In genomic region chr7:151210087-151210854, GRCh38 we compare ENCODE assay signal across 17 cellular contexts. TPM values are rescaled to one million over a fixed set of nuclear protein-coding genes. Genes with fewer than 3 reads are reported as not detected.
DNase-seq lines count a peak whose midpoint lies in the region; ATAC-seq, FAIRE-seq and TF ChIP-seq lines count a peak whose summit lies in the region.
"Had no signal": no experiment of that assay in that cellular context is flagged by ENCODE, and none has a peak within 500 bp of the region (broad histone marks: within the 10 kb centered on the region; RNA-seq: fewer than 3 reads in every experiment).

Gene H2BK1, minus strand, starts transcription at chr7:151210488. Its CDS starts 170 bp downstream, at chr7:151210318.

- TF ChIP-seq POLR2A in HepG2 (IDR thresholded peaks at IDR 0.05; ENCODE audit: insufficient read depth in 1 of 2, low read depth in 2 of 2, low read length in 2 of 2) (no peak), right lobe of liver (IDR thresholded peaks at IDR 0.05) (no peak)

- no peak within 1 kb of the TSS for H3K4me2 ChIP-seq in HepG2 (ENCODE audit: low read depth, low read length)

- peak within 1 kb of the TSS; percentile 47 for H3K4me3 Mint-ChIP-seq in T-helper 17 cell

- TF ChIP-seq EP300 in HepG2 (IDR thresholded peaks at IDR 0.05; ENCODE audit: low read depth in 2 of 2, low read length in 2 of 2), result no peak
- TF ChIP-seq EP300 in HepG2 (CRISPR knock-in tag; IDR thresholded peaks at IDR 0.05; ENCODE audit: borderline replicate concordance), result no peak

- FAIRE-seq in HepG2 (lab: Jason Lieb, UNC), result no peak
- FAIRE-seq: HTR-8/SVneo had no signal

- no peaks in the 10 kb centered on the region for H3K27me3 Mint-ChIP-seq in T-helper 17 cell

- no peak within 1 kb of the TSS for H2AFZ ChIP-seq in HepG2 (ENCODE audit: low read length)

- TF ChIP-seq RAD21 in HepG2 (CRISPR knock-in tag; IDR thresholded peaks at IDR 0.05), result no peak

- H3K4me3 ChIP-seq in HepG2 (replicated peaks in 1 of 3; ENCODE audit: insufficient read depth in 1 of 3, low read depth in 2 of 3, low read length in 3 of 3) (no peak within 1 kb of the TSS), right lobe of liver (no peak within 1 kb of the TSS)

- CTCF ChIA-PET in HepG2 (lab: Yijun Ruan, JAX; ENCODE audit: low intra/inter-chr PET ratio, low total read pairs), result no interaction called here

- peaks cover 47% of the 10 kb centered on the region for H3K4me1 Mint-ChIP-seq in T-helper 17 cell

- intact Hi-C loops in HepG2 (cut with micrococcal nuclease; ENCODE audit: unreplicated experiment), result no loop called here
- intact Hi-C loops in right lobe of liver (cut with DNase I), result no loop called here

- no peaks in the 10 kb centered on the region for H3K4me1 ChIP-seq in HepG2 (ENCODE audit: insufficient read depth, low read length)
- no peaks in the 10 kb centered on the region for H3K4me1 ChIP-seq in right lobe of liver

- WGBS in HepG2 (ENCODE audit: low lambda C conversion rate), result 92% methylated on average over 17 of the region's 17 CpGs
- WGBS in right lobe of liver (ENCODE audit: insufficient coverage, low coverage, low lambda C conversion rate, missing lambda C conversion rate), result 81% methylated on average over 16 of the region's 17 CpGs

- in situ Hi-C loops in HepG2 (cut with HindIII; ENCODE audit: extremely low pct_ligation_motif_present, low pct_unique_long_range_greater_than_20kb), result no loop called here

- H4K20me1 ChIP-seq in HepG2 (ENCODE audit: insufficient read depth, low read length), result 0 out of 2 replicates have a peak, but pooled peaks cover 3% of the 10 kb centered on the region

- H3K27me3 ChIP-seq in HepG2 (ENCODE audit: control insufficient read depth in 1 of 2, insufficient read depth in 2 of 2, low read length in 2 of 2) (peaks cover 0 to 31% of the 10 kb centered on the region in 2 experiments; a peak in 3 of 5 replicates), right lobe of liver (no peaks in the 10 kb centered on the region)

- H3K9ac ChIP-seq in HepG2 (ENCODE audit: insufficient read depth, low read depth, low read length), result no peak within 1 kb of the TSS

- ATAC-seq in HepG2 (no peak), right lobe of liver (no peak), T-helper 17 cell (no peak), HG03159 (IDR thresholded peaks at IDR 0.05; ENCODE audit: unreplicated experiment) (no peak), GM18858 (IDR thresholded peaks at IDR 0.05; ENCODE audit: unreplicated experiment) (no peak)

- H3K79me2 ChIP-seq in HepG2 (ENCODE audit: insufficient read depth, low read length), result no peaks in the 10 kb centered on the region

- H3K36me3 ChIP-seq in HepG2 (replicated peaks in 1 of 2; ENCODE audit: control insufficient read depth in 1 of 2, insufficient read depth in 2 of 2, low read length in 2 of 2) (peaks cover 10 to 20% of the 10 kb centered on the region in 2 experiments; a peak in 4 of 5 replicates), right lobe of liver (peaks cover 0 to 21% (median 8%) of the 10 kb centered on the region in 4 donors)

- no peaks in the 10 kb centered on the region for H3K36me3 Mint-ChIP-seq in T-helper 17 cell (ENCODE audit: low read depth)

- no TSS peak for BruUV-seq in HepG2 (replicated peaks; lab: Mats Ljungman, UMichigan)

- DNase-seq in HepG2 (ENCODE audit: low spot score) (no peak), right lobe of liver (no peak), T-helper 17 cell (no peak), iPS DF 19.7 (ENCODE audit: low read depth, low spot score) (peak; percentile 12), kidney glomerular epithelial cell (lab: John Stamatoyannopoulos, UW) (no peak)
- DNase-seq: DMS153, EL, HCEC 1CT, NCI-H1436 treated with DMSO at 0.1 percent for 48 hours, NCI-H2081, NCI-H2227 treated with DMSO at 0.1 percent for 48 hours, NCI-H524 treated with DMSO at 0.1 percent for 48 hours had no signal

- H3K9me3 ChIP-seq in HepG2 (ENCODE audit: low read length) (no peaks in the 10 kb centered on the region), right lobe of liver (no peaks in the 10 kb centered on the region), T-helper 17 cell (ENCODE audit: control insufficient read depth, low read length, poor library complexity, severe bottlenecking) (no peaks in the 10 kb centered on the region)

- POLR2A ChIA-PET in HepG2 (lab: Yijun Ruan, JAX), result no interaction called here

- TF ChIP-seq CTCF in HepG2 (CRISPR knock-in tag; IDR thresholded peaks at IDR 0.05) (no peak), right lobe of liver (IDR thresholded peaks at IDR 0.05) (no peak)

- H3K27ac ChIP-seq in HepG2 (ENCODE audit: extremely low read length, insufficient read depth, low read length) (no peak within 1 kb of the TSS), right lobe of liver (no peak within 1 kb of the TSS)

- peak within 1 kb of the TSS; percentile 96 for H3K27ac Mint-ChIP-seq in T-helper 17 cell

TF ChIP-seq in HepG2, 621 proteins besides CTCF, POLR2A, EP300 and RAD21:
- TF ChIP-seq HOXA7 (CRISPR knock-in tag; IDR thresholded peaks at IDR 0.05), result no peak
- peak; percentile 37 for TF ChIP-seq AGO2 (optimal IDR thresholded peaks at IDR 0.05; ENCODE audit: low read depth, low read length)

RNA-seq across cellular contexts. Expression of gene H2BK1, which starts in this region (rescaled TPM):
- total RNA-seq in HepG2 (2016; rRNA removed; fragmentation: Illumina TruSeq; extraction: Trizol) (not detected in 2 replicates), right lobe of liver (not detected), T-helper 17 cell (1 to 10 TPM; 1.0 to 4.1 TPM)
- total RNA-seq in HepG2 (2016; cell fraction: cytosol; rRNA removed; fragmentation: Illumina TruSeq; extraction: Trizol; ENCODE audit: low read depth), result not detected in 2 replicates
- total RNA-seq in HepG2 (2016; cell fraction: insoluble cytoplasmic fraction; rRNA removed; fragmentation: Illumina TruSeq; extraction: Trizol), result not detected in 2 replicates
- not detected in 2 replicates for total RNA-seq in HepG2 (2016; cell fraction: membrane; rRNA removed; fragmentation: Illumina TruSeq; extraction: Trizol)
- total RNA-seq in HepG2 (2016; cell fraction: nucleus; rRNA removed; fragmentation: Illumina TruSeq; extraction: Trizol), result not detected in 2 replicates
- polyA plus RNA-seq in HepG2 (2011; rRNA removed), result not detected in 2 replicates
- polyA plus RNA-seq in HepG2 (2011; cell fraction: cytosol; rRNA removed), result not detected in 2 replicates
- not detected in 2 replicates for polyA plus RNA-seq in HepG2 (2011; cell fraction: nucleus; rRNA removed)
- not detected in 2 replicates for polyA plus RNA-seq in HepG2 (2012)
- not detected in 2 replicates for polyA plus RNA-seq in HepG2 (2016; cell fraction: cytosol; fragmentation: Illumina TruSeq; extraction: Trizol; ENCODE audit: low read depth)
- not detected in 2 replicates for polyA plus RNA-seq in HepG2 (2016; cell fraction: insoluble cytoplasmic fraction; fragmentation: Illumina TruSeq; extraction: Trizol; ENCODE audit: low read depth)
- polyA plus RNA-seq in HepG2 (2016; cell fraction: membrane; fragmentation: Illumina TruSeq; extraction: Trizol; ENCODE audit: low read depth), result not detected in 2 replicates
- not detected in 2 replicates for polyA plus RNA-seq in HepG2 (2016; cell fraction: nucleus; fragmentation: Illumina TruSeq; extraction: Trizol; ENCODE audit: insufficient read depth, low read depth)
- not detected in 2 replicates for polyA minus RNA-seq in HepG2 (2011; rRNA and poly(A)+ RNA removed; ENCODE audit: low replicate concordance)
- not detected in 2 replicates for polyA minus RNA-seq in HepG2 (2011; cell fraction: cytosol; rRNA and poly(A)+ RNA removed)
- 1.4 and 1.7 TPM in 2 replicates for polyA minus RNA-seq in HepG2 (2011; cell fraction: nucleus; rRNA and poly(A)+ RNA removed)
- total RNA-seq: SK-MEL-5 had no signal
- polyA plus RNA-seq: BJ had no signal
